Comparison of ENCODE assay signal across 1 cellular context in the genomic region with DNA sequence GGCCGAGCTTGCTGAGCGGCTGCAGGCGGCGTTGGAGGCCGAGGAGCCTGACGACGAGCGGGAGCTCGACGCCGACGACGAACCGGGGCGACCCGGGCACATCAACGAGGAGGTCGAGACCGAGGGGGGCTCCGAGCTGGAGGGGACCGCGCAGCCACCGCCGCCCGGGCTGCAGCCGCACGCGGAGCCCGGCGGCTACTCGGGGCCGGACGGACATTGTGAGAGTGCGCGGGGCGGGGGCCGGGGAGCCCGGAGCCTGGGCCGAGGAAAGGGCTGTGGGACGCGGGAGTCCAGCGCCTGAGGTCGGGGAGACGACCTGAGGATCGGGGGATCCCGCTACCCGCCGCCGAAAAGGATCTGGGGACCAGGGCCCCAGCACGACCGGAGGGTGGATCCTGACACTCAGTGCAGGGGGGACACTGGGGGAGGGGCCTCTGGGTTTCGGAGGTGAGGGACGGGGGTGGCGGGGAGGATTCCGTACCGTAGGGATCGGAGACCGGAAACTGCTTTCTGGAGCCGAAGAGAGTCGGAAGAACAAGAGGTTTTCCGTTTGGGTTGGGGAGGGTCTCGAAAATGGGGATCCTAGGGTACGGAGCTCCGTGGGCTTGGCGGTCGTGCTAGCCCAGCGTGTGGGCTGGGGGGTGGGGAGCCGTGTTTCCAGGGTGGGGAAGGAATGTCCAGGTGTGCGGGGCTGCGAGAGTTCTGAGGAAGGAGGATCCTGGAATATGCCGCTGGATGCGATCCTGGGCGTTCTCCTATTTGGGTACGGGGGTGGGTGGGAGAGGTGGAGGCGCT.
TF ChIP-seq lines count a peak whose summit lies in the region.

No MANE protein-coding gene starts in this region.

TF ChIP-seq in HepG2, 621 proteins besides CTCF, POLR2A, EP300 and RAD21 (continued from another document and continues in another):
- TF ChIP-seq THAP11 (CRISPR knock-in tag; IDR thresholded peaks at IDR 0.05): no peak
- no peak for TF ChIP-seq TSC22D2 (CRISPR knock-in tag; IDR thresholded peaks at IDR 0.05; ENCODE audit: borderline replicate concordance)
- TF ChIP-seq, protein P1, sequence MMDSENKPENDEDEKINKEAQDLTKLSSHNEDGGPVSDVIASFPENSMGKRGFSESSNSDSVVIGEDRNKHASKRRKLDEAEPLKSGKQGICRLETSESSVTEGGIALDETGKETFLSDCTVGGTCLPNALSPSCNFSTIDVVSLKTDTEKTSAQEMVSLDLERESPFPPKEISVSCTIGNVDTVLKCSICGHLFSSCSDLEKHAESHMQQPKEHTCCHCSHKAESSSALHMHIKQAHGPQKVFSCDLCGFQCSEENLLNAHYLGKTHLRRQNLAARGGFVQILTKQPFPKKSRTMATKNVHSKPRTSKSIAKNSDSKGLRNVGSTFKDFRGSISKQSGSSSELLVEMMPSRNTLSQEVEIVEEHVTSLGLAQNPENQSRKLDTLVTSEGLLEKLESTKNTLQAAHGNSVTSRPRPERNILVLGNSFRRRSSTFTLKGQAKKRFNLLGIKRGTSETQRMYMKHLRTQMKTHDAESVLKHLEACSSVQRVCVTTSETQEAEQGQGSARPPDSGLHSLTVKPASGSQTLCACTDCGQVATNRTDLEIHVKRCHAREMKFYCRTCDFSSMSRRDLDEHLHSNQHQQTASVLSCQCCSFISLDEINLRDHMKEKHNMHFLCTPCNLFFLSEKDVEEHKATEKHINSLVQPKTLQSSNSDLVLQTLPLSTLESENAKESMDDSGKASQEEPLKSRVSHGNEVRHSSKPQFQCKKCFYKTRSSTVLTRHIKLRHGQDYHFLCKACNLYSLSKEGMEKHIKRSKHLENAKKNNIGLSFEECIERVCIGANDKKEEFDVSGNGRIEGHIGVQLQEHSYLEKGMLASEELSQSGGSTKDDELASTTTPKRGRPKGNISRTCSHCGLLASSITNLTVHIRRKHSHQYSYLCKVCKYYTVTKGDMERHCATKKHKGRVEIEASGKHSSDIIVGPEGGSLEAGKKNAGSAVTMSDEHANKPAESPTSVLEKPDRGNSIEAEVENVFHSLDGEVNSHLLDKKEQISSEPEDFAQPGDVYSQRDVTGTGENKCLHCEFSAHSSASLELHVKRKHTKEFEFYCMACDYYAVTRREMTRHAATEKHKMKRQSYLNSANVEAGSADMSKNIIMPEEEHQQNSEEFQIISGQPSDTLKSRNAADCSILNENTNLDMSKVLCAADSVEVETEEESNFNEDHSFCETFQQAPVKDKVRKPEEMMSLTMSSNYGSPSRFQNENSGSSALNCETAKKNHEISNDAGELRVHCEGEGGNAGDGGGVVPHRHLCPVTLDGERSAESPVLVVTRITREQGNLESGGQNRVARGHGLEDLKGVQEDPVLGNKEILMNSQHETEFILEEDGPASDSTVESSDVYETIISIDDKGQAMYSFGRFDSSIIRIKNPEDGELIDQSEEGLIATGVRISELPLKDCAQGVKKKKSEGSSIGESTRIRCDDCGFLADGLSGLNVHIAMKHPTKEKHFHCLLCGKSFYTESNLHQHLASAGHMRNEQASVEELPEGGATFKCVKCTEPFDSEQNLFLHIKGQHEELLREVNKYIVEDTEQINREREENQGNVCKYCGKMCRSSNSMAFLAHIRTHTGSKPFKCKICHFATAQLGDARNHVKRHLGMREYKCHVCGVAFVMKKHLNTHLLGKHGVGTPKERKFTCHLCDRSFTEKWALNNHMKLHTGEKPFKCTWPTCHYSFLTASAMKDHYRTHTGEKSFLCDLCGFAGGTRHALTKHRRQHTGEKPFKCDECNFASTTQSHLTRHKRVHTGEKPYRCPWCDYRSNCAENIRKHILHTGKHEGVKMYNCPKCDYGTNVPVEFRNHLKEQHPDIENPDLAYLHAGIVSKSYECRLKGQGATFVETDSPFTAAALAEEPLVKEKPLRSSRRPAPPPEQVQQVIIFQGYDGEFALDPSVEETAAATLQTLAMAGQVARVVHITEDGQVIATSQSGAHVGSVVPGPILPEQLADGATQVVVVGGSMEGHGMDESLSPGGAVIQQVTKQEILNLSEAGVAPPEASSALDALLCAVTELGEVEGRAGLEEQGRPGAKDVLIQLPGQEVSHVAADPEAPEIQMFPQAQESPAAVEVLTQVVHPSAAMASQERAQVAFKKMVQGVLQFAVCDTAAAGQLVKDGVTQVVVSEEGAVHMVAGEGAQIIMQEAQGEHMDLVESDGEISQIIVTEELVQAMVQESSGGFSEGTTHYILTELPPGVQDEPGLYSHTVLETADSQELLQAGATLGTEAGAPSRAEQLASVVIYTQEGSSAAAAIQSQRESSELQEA (CRISPR knock-in tag; IDR thresholded peaks at IDR 0.05; ENCODE audit: not compliant biosample characterization): peak; percentile 43
- TF ChIP-seq HHEX (CRISPR knock-in tag; IDR thresholded peaks at IDR 0.05): no peak
- peak; percentile 56 for TF ChIP-seq POLR2AphosphoS5 (IDR thresholded peaks at IDR 0.05; ENCODE audit: low read depth, low read length)
- 0 out of 2 replicates have a peak, but pooled peaks have one; percentile 64 for TF ChIP-seq ZSCAN20 (CRISPR knock-in tag; IDR thresholded peaks at IDR 0.05; ENCODE audit: borderline replicate concordance)
- no peak for TF ChIP-seq HOXA3 (CRISPR knock-in tag; IDR thresholded peaks at IDR 0.05)
- no peak for TF ChIP-seq ZNF775 (CRISPR knock-in tag; IDR thresholded peaks at IDR 0.05; ENCODE audit: borderline replicate concordance)
- TF ChIP-seq ZNF790 (CRISPR knock-in tag; IDR thresholded peaks at IDR 0.05; ENCODE audit: borderline replicate concordance): no peak
- TF ChIP-seq PCBP2 (optimal IDR thresholded peaks at IDR 0.05; ENCODE audit: low read depth, low read length, poor library complexity, severe bottlenecking): no peak
- TF ChIP-seq SMAD3 (CRISPR knock-in tag; IDR thresholded peaks at IDR 0.05): no peak
- TF ChIP-seq, protein P2, sequence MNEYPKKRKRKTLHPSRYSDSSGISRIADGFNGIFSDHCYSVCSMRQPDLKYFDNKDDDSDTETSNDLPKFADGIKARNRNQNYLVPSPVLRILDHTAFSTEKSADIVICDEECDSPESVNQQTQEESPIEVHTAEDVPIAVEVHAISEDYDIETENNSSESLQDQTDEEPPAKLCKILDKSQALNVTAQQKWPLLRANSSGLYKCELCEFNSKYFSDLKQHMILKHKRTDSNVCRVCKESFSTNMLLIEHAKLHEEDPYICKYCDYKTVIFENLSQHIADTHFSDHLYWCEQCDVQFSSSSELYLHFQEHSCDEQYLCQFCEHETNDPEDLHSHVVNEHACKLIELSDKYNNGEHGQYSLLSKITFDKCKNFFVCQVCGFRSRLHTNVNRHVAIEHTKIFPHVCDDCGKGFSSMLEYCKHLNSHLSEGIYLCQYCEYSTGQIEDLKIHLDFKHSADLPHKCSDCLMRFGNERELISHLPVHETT (CRISPR knock-in tag; conservative IDR thresholded peaks at IDR 0.05): no peak
- no peak for TF ChIP-seq SIX4 (CRISPR knock-in tag; IDR thresholded peaks at IDR 0.05)
- TF ChIP-seq, protein P3, sequence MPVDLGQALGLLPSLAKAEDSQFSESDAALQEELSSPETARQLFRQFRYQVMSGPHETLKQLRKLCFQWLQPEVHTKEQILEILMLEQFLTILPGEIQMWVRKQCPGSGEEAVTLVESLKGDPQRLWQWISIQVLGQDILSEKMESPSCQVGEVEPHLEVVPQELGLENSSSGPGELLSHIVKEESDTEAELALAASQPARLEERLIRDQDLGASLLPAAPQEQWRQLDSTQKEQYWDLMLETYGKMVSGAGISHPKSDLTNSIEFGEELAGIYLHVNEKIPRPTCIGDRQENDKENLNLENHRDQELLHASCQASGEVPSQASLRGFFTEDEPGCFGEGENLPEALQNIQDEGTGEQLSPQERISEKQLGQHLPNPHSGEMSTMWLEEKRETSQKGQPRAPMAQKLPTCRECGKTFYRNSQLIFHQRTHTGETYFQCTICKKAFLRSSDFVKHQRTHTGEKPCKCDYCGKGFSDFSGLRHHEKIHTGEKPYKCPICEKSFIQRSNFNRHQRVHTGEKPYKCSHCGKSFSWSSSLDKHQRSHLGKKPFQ (CRISPR knock-in tag; IDR thresholded peaks at IDR 0.05; ENCODE audit: insufficient replicate concordance): peak; percentile 65
- no peak for TF ChIP-seq CCDC6 (CRISPR knock-in tag; IDR thresholded peaks at IDR 0.05)
- TF ChIP-seq, protein P4, sequence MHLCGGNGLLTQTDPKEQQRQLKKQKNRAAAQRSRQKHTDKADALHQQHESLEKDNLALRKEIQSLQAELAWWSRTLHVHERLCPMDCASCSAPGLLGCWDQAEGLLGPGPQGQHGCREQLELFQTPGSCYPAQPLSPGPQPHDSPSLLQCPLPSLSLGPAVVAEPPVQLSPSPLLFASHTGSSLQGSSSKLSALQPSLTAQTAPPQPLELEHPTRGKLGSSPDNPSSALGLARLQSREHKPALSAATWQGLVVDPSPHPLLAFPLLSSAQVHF (CRISPR knock-in tag; IDR thresholded peaks at IDR 0.05): no peak
- TF ChIP-seq, protein P5, sequence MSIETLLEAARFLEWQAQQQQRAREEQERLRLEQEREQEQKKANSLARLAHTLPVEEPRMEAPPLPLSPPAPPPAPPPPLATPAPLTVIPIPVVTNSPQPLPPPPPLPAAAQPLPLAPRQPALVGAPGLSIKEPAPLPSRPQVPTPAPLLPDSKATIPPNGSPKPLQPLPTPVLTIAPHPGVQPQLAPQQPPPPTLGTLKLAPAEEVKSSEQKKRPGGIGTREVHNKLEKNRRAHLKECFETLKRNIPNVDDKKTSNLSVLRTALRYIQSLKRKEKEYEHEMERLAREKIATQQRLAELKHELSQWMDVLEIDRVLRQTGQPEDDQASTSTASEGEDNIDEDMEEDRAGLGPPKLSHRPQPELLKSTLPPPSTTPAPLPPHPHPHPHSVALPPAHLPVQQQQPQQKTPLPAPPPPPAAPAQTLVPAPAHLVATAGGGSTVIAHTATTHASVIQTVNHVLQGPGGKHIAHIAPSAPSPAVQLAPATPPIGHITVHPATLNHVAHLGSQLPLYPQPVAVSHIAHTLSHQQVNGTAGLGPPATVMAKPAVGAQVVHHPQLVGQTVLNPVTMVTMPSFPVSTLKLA (IDR thresholded peaks at IDR 0.05): no peak
- TF ChIP-seq NFE2L1 (CRISPR knock-in tag; IDR thresholded peaks at IDR 0.05; ENCODE audit: borderline replicate concordance): no peak
- TF ChIP-seq ZNF570 (CRISPR knock-in tag; IDR thresholded peaks at IDR 0.05; ENCODE audit: borderline replicate concordance): no peak
- no peak for TF ChIP-seq MLLT10 (CRISPR knock-in tag; IDR thresholded peaks at IDR 0.05)
- TF ChIP-seq, protein P6, sequence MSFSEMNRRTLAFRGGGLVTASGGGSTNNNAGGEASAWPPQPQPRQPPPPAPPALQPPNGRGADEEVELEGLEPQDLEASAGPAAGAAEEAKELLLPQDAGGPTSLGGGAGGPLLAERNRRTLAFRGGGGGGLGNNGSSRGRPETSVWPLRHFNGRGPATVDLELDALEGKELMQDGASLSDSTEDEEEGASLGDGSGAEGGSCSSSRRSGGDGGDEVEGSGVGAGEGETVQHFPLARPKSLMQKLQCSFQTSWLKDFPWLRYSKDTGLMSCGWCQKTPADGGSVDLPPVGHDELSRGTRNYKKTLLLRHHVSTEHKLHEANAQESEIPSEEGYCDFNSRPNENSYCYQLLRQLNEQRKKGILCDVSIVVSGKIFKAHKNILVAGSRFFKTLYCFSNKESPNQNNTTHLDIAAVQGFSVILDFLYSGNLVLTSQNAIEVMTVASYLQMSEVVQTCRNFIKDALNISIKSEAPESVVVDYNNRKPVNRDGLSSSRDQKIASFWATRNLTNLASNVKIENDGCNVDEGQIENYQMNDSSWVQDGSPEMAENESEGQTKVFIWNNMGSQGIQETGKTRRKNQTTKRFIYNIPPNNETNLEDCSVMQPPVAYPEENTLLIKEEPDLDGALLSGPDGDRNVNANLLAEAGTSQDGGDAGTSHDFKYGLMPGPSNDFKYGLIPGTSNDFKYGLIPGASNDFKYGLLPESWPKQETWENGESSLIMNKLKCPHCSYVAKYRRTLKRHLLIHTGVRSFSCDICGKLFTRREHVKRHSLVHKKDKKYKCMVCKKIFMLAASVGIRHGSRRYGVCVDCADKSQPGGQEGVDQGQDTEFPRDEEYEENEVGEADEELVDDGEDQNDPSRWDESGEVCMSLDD (CRISPR knock-in tag; IDR thresholded peaks at IDR 0.05; ENCODE audit: borderline replicate concordance): no peak
- 0 out of 2 replicates have a peak, but pooled peaks have one; percentile 16 for TF ChIP-seq GZF1 (CRISPR knock-in tag; IDR thresholded peaks at IDR 0.05)
- no peak for TF ChIP-seq SRY (CRISPR knock-in tag; IDR thresholded peaks at IDR 0.05)
- no peak for TF ChIP-seq ZFP37 (CRISPR knock-in tag; IDR thresholded peaks at IDR 0.05; ENCODE audit: borderline replicate concordance)
- TF ChIP-seq ZNF543 (CRISPR knock-in tag; IDR thresholded peaks at IDR 0.05): no peak
- no peak for TF ChIP-seq ZNF430 (CRISPR knock-in tag; IDR thresholded peaks at IDR 0.05)
- TF ChIP-seq XRCC5 (optimal IDR thresholded peaks at IDR 0.05; ENCODE audit: low read length): no peak
- no peak for TF ChIP-seq SKI (IDR thresholded peaks at IDR 0.05; ENCODE audit: partially characterized antibody)
- no peak; the same call in 1 of the 2 replicates for TF ChIP-seq ZNF782 (CRISPR knock-in tag; IDR thresholded peaks at IDR 0.05; ENCODE audit: borderline replicate concordance)
- TF ChIP-seq RFXANK (CRISPR knock-in tag; IDR thresholded peaks at IDR 0.05): no peak
- TF ChIP-seq BHLHE40 (IDR thresholded peaks at IDR 0.05; ENCODE audit: low read length): no peak
- TF ChIP-seq, protein P7, sequence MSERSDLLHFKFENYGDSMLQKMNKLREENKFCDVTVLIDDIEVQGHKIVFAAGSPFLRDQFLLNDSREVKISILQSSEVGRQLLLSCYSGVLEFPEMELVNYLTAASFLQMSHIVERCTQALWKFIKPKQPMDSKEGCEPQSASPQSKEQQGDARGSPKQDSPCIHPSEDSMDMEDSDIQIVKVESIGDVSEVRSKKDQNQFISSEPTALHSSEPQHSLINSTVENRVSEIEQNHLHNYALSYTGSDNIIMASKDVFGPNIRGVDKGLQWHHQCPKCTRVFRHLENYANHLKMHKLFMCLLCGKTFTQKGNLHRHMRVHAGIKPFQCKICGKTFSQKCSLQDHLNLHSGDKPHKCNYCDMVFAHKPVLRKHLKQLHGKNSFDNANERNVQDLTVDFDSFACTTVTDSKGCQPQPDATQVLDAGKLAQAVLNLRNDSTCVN (CRISPR knock-in tag; IDR thresholded peaks at IDR 0.05; ENCODE audit: borderline replicate concordance): no peak
- no peak for TF ChIP-seq NCOR1 (IDR thresholded peaks at IDR 0.05; ENCODE audit: borderline replicate concordance, low read length)
- TF ChIP-seq ZNF234 (CRISPR knock-in tag; conservative IDR thresholded peaks at IDR 0.05): no peak
- TF ChIP-seq NR2F1 (CRISPR knock-in tag; IDR thresholded peaks at IDR 0.05): no peak
- no peak for TF ChIP-seq ZNF879 (CRISPR knock-in tag; IDR thresholded peaks at IDR 0.05)
